Comparison of ENCODE assay signal across 8 cellular contexts in genomic region chr1:19596719-19597462, GRCh38. TPM values are rescaled to one million over a fixed set of nuclear protein-coding genes. Genes with fewer than 3 reads are reported as not detected.
DNase-seq lines count a peak whose midpoint lies in the region; ATAC-seq and TF ChIP-seq lines count a peak whose summit lies in the region.

No MANE protein-coding gene starts in this region.

- H3K9me3 Mint-ChIP-seq in activated T-helper 17 cell treated with anti-CD3 and anti-CD28 coated beads, Interleukin-2, amount 50 U/mL, for 72 hours = no peaks in the 10 kb centered on the region
- H3K9me3 Mint-ChIP-seq in naive B cell = no peaks in the 10 kb centered on the region
- no peaks in the 10 kb centered on the region for H3K9me3 Mint-ChIP-seq in stimulated activated effector memory CD8-positive, alpha-beta T cell treated with anti-CD3 and anti-CD28 coated beads, Interleukin-12 subunit alpha, Interleukin-12 subunit beta, amount 100 ng/mL, for 72 hours

- H3K4me1 ChIP-seq in fibroblast of lung (ENCODE audit: control insufficient read depth, extremely low read depth, insufficient read depth, low read length) = peaks cover 2% of the 10 kb centered on the region

- H3K4me3 ChIP-seq in fibroblast of lung (replicated peaks in 1 of 4; ENCODE audit: control extremely low read depth in 1 of 4, insufficient read depth in 1 of 4, low read depth in 3 of 4, low read length in 4 of 4) = peak overlapping the region; percentile 72 to 91 (median 86)

- H3K4me3 Mint-ChIP-seq in activated T-helper 17 cell treated with anti-CD3 and anti-CD28 coated beads, Interleukin-2, amount 50 U/mL, for 72 hours = peak overlapping the region; percentile 94
- peak overlapping the region; percentile 91 to 100 (median 97) for H3K4me3 Mint-ChIP-seq in naive B cell
- peak overlapping the region; percentile 99 for H3K4me3 Mint-ChIP-seq in stimulated activated effector memory CD8-positive, alpha-beta T cell treated with anti-CD3 and anti-CD28 coated beads, Interleukin-12 subunit alpha, Interleukin-12 subunit beta, amount 100 ng/mL, for 72 hours

- peaks cover 2% of the 10 kb centered on the region for H3K36me3 ChIP-seq in fibroblast of lung (ENCODE audit: control insufficient read depth, insufficient read depth, low read length)

- H3K79me2 ChIP-seq in fibroblast of lung (ENCODE audit: control insufficient read depth, insufficient read depth, low read length) = peaks cover 48% of the 10 kb centered on the region

- DNase-seq in EH (ENCODE audit: low read depth) (peak; percentile 98), GOT3 (lab: John Stamatoyannopoulos, UW) (peak; percentile 90), LHCN-M2 (ENCODE audit: low read depth) (peak; percentile 97), RPMI7951 (ENCODE audit: low read depth) (peak; percentile 98), fibroblast of lung (ENCODE audit: low read depth in 2 of 2) (peak; percentile 94 to 98), naive B cell (peak; percentile 97)
- peak; percentile 95 to 99 for DNase-seq in stimulated activated effector memory CD8-positive, alpha-beta T cell treated with anti-CD3 and anti-CD28 coated beads, Interleukin-12 subunit alpha, Interleukin-12 subunit beta, amount 100 ng/mL, for 72 hours (ENCODE audit: low spot score in 2 of 2)

- H3K9me3 ChIP-seq in fibroblast of lung (ENCODE audit: control insufficient read depth, insufficient read depth, low read depth, low read length) = no peaks in the 10 kb centered on the region

- peak overlapping the region; percentile 98 for H3K4me2 ChIP-seq in fibroblast of lung (ENCODE audit: extremely low read depth, insufficient read depth, low read length)

- peak overlapping the region; percentile 94 for H2AFZ ChIP-seq in fibroblast of lung (ENCODE audit: low read length)

- peak; percentile 92 for ATAC-seq in activated T-helper 17 cell treated with anti-CD3 and anti-CD28 coated beads, Interleukin-2, amount 50 U/mL, for 72 hours (replicated peaks)
- ATAC-seq in naive B cell (ENCODE audit: low read depth in 2 of 2) = peak; percentile 76 to 82
- ATAC-seq in stimulated activated effector memory CD8-positive, alpha-beta T cell treated with anti-CD3 and anti-CD28 coated beads, Interleukin-12 subunit alpha, Interleukin-12 subunit beta, amount 100 ng/mL, for 72 hours = peak; percentile 95

- TF ChIP-seq CTCF in fibroblast of lung (conservative IDR thresholded peaks at IDR 0.05 in 1 of 2, IDR thresholded peaks at IDR 0.05 in 1 of 2; ENCODE audit: low read depth in 1 of 2, low read length in 2 of 2) = no peak

- peak overlapping the region; percentile 94 for H3K27ac ChIP-seq in fibroblast of lung (ENCODE audit: insufficient read depth, low read length)

- peak overlapping the region; percentile 93 for H3K9ac ChIP-seq in fibroblast of lung (ENCODE audit: insufficient read depth, low read length)

- no peaks in the 10 kb centered on the region for H3K27me3 ChIP-seq in fibroblast of lung (ENCODE audit: control insufficient read depth, insufficient read depth, low read length)

- peaks cover 46% of the 10 kb centered on the region for H3K36me3 Mint-ChIP-seq in activated T-helper 17 cell treated with anti-CD3 and anti-CD28 coated beads, Interleukin-2, amount 50 U/mL, for 72 hours (ENCODE audit: low read depth)
- H3K36me3 Mint-ChIP-seq in naive B cell = peaks cover 0 to 7% of the 10 kb centered on the region in 2 donors
- peaks cover 32% of the 10 kb centered on the region for H3K36me3 Mint-ChIP-seq in stimulated activated effector memory CD8-positive, alpha-beta T cell treated with anti-CD3 and anti-CD28 coated beads, Interleukin-12 subunit alpha, Interleukin-12 subunit beta, amount 100 ng/mL, for 72 hours

- no peaks in the 10 kb centered on the region for H4K20me1 ChIP-seq in fibroblast of lung (ENCODE audit: control insufficient read depth, extremely low read depth, insufficient read depth, low read length)

- H3K27me3 Mint-ChIP-seq in activated T-helper 17 cell treated with anti-CD3 and anti-CD28 coated beads, Interleukin-2, amount 50 U/mL, for 72 hours = no peaks in the 10 kb centered on the region
- no peaks in the 10 kb centered on the region for H3K27me3 Mint-ChIP-seq in naive B cell

- peak overlapping the region; percentile 100 for H3K27ac Mint-ChIP-seq in activated T-helper 17 cell treated with anti-CD3 and anti-CD28 coated beads, Interleukin-2, amount 50 U/mL, for 72 hours
- H3K27ac Mint-ChIP-seq in naive B cell = peak overlapping the region; percentile 99 to 100 (median 100)
- H3K27ac Mint-ChIP-seq in stimulated activated effector memory CD8-positive, alpha-beta T cell treated with anti-CD3 and anti-CD28 coated beads, Interleukin-12 subunit alpha, Interleukin-12 subunit beta, amount 100 ng/mL, for 72 hours = peak overlapping the region; percentile 100

- H3K4me1 Mint-ChIP-seq in activated T-helper 17 cell treated with anti-CD3 and anti-CD28 coated beads, Interleukin-2, amount 50 U/mL, for 72 hours = peaks cover 28% of the 10 kb centered on the region
- H3K4me1 Mint-ChIP-seq in naive B cell = peaks cover 35 to 47% (median 45%) of the 10 kb centered on the region in 3 donors
- peaks cover 47% of the 10 kb centered on the region for H3K4me1 Mint-ChIP-seq in stimulated activated effector memory CD8-positive, alpha-beta T cell treated with anti-CD3 and anti-CD28 coated beads, Interleukin-12 subunit alpha, Interleukin-12 subunit beta, amount 100 ng/mL, for 72 hours

RNA-seq across cellular contexts. Expression of gene NBL1, which starts 47.2 kb away (rescaled TPM):
- 7.4 and 9.0 TPM in 2 replicates for total RNA-seq in LHCN-M2 (2014; rRNA removed)
- polyA plus RNA-seq in LHCN-M2 (2012) = 24.1 TPM
- 221 and 222 TPM in 2 replicates for total RNA-seq in RPMI7951 (2014; rRNA removed; shearing (Covaris generic))
- total RNA-seq in activated T-helper 17 cell treated with anti-CD3 and anti-CD28 coated beads, Interleukin-2, amount 50 U/mL, for 72 hours = 10 to 100 TPM; 15.0 to 16.0 TPM
- 103 and 180 TPM in 2 replicates for total RNA-seq in fibroblast of lung
- polyA plus RNA-seq in fibroblast of lung = 59.3 and 115 TPM in 2 replicates
- polyA plus RNA-seq in fibroblast of lung (2012) = 135 and 351 TPM in 2 replicates
- polyA minus RNA-seq in fibroblast of lung (ENCODE audit: low replicate concordance) = 374 and 622 TPM in 2 replicates
- under 1 TPM in 1 of 6 donors, not detected in 5; 0.53 TPM for polyA plus RNA-seq in naive B cell (ENCODE audit: low read depth in 6 of 6)

Comparison
In these comparisons a context has a peak if more than half of its experiments do, and no peak if none do; other contexts are left out.
1. Peak in every context shown above with its lines: DNase-seq, ATAC-seq, H3K4me3 ChIP-seq and H3K27ac ChIP-seq.